Comparison of ENCODE assay signal across 9 cellular contexts in genomic region chr12:4270670-4271432, GRCh38. TPM values are rescaled to one million over a fixed set of nuclear protein-coding genes. Genes with fewer than 3 reads are reported as not detected.
DNase-seq lines count a peak whose midpoint lies in the region; ATAC-seq, FAIRE-seq and TF ChIP-seq lines count a peak whose summit lies in the region.
"Had no signal": no experiment of that assay in that cellular context is flagged by ENCODE, and none has a peak within 500 bp of the region (broad histone marks: within the 10 kb centered on the region; RNA-seq: fewer than 3 reads in every experiment).

No MANE protein-coding gene starts in this region.

- H3K79me2 ChIP-seq in GM23248 (ENCODE audit: insufficient read depth) = no peaks in the 10 kb centered on the region

- H2BK5ac ChIP-seq in mesenchymal stem cell (ENCODE audit: low read depth, low read length, poor library complexity, severe bottlenecking) = no peak overlapping the region

- peak overlapping the region in 1 of 2 experiments; percentile 30 for H3K14ac ChIP-seq in mesenchymal stem cell (ENCODE audit: low read length in 2 of 2)

- no peaks in the 10 kb centered on the region for H4K20me1 ChIP-seq in GM23248 (ENCODE audit: insufficient read depth)

- H2BK15ac ChIP-seq in mesenchymal stem cell (ENCODE audit: low read depth, poor library complexity, severe bottlenecking) = peak overlapping the region; percentile 82

- no peaks in the 10 kb centered on the region for H3K36me3 ChIP-seq in GM23248 (ENCODE audit: low read depth)
- no peaks in the 10 kb centered on the region for H3K36me3 ChIP-seq in WERI-Rb-1
- peaks cover 0 to under 1% of the 10 kb centered on the region in 2 experiments for H3K36me3 ChIP-seq in mesenchymal stem cell (ENCODE audit: control insufficient read depth in 1 of 2, insufficient read depth in 2 of 2, low read depth in 1 of 2, low read length in 2 of 2)
- H3K36me3 ChIP-seq: SJSA1 had no signal

- H3F3A ChIP-seq in GM23248 (ENCODE audit: insufficient read depth) = no peaks in the 10 kb centered on the region

- FAIRE-seq in D721Med (lab: Jason Lieb, UNC) = no peak

- H4K91ac ChIP-seq in mesenchymal stem cell (ENCODE audit: low read length) = peak overlapping the region; percentile 29

- in situ Hi-C loops in GM23248 (cut with MboI) = loop anchor here (10.0 kb wide), 1 partner anchor 376 kb away; no protein-coding TSS in a partner anchor

- no peaks in the 10 kb centered on the region for H3K27me3 Mint-ChIP-seq in stimulated activated naive CD8-positive, alpha-beta T cell treated with anti-CD3 and anti-CD28 coated beads, Interleukin-15, Interleukin-2, amounts not matched to agents 100 ng/mL and 50 ng/mL, for 24 hours

- H3K27ac Mint-ChIP-seq in stimulated activated naive CD8-positive, alpha-beta T cell treated with anti-CD3 and anti-CD28 coated beads, Interleukin-15, Interleukin-2, amounts not matched to agents 100 ng/mL and 50 ng/mL, for 24 hours = peak overlapping the region; percentile 100

- no peak overlapping the region for H3K4me2 ChIP-seq in GM23248 (ENCODE audit: unreplicated experiment)
- peak overlapping the region; percentile 91 for H3K4me2 ChIP-seq in mesenchymal stem cell (ENCODE audit: low read length, poor library complexity, severe bottlenecking)

- 0 out of 2 replicates have a peak overlapping the region, but pooled peaks have one; percentile 12 for H2AFZ ChIP-seq in GM23248
- H2AFZ ChIP-seq in mesenchymal stem cell (ENCODE audit: low read depth, low read length) = no peak overlapping the region

- H3K9ac ChIP-seq in GM23248 (no peak overlapping the region), mesenchymal stem cell (ENCODE audit: low read length) (peak overlapping the region; percentile 75)

- peak overlapping the region in 1 of 2 experiments; percentile 35 for H3K4ac ChIP-seq in mesenchymal stem cell (ENCODE audit: low read depth in 1 of 2, low read length in 2 of 2)

- H3K4me3 ChIP-seq in GM23248 (no peak overlapping the region), WERI-Rb-1 (ENCODE audit: low read depth, low read length) (peak overlapping the region; percentile 51), mesenchymal stem cell (ENCODE audit: insufficient read depth in 1 of 2, low read depth in 1 of 2, low read length in 2 of 2) (peak overlapping the region; percentile 43 to 77)
- H3K4me3 ChIP-seq: SJSA1 had no signal

- no peak for ATAC-seq in HG03521 (IDR thresholded peaks at IDR 0.05; ENCODE audit: unreplicated experiment)

- no peak overlapping the region for H3K23ac ChIP-seq in mesenchymal stem cell (ENCODE audit: low read length in 2 of 2)

- H2BK12ac ChIP-seq in mesenchymal stem cell (ENCODE audit: low read length in 2 of 2) = peak overlapping the region in 1 of 2 experiments; percentile 31

- H3K27ac ChIP-seq in GM23248 (no peak overlapping the region), WERI-Rb-1 (no peak overlapping the region), mesenchymal stem cell (ENCODE audit: low read length, poor library complexity, severe bottlenecking) (peak overlapping the region; percentile 35)
- H3K27ac ChIP-seq: SJSA1 had no signal

- H2BK120ac ChIP-seq in mesenchymal stem cell (ENCODE audit: low read depth, low read length) = peak overlapping the region; percentile 21

- no peaks in the 10 kb centered on the region for H3K9me3 Mint-ChIP-seq in stimulated activated naive CD8-positive, alpha-beta T cell treated with anti-CD3 and anti-CD28 coated beads, Interleukin-15, Interleukin-2, amounts not matched to agents 100 ng/mL and 50 ng/mL, for 24 hours

- no peak overlapping the region for H4K8ac ChIP-seq in mesenchymal stem cell (ENCODE audit: low read length)

- H3K4me1 ChIP-seq in GM23248 (ENCODE audit: insufficient read depth) (no peaks in the 10 kb centered on the region), mesenchymal stem cell (ENCODE audit: control insufficient read depth, insufficient read depth, low read depth, low read length) (peaks cover 29% of the 10 kb centered on the region)

- DNase-seq in GM23248 (peak; percentile 29), WERI-Rb-1 (no peak), dermis blood vessel endothelial cell (peak; percentile 43), mesenchymal stem cell (peak; percentile 45), D721Med (ENCODE audit: insufficient read length, low spot score) (no peak), NCI-H146 (lab: John Stamatoyannopoulos, UW) (no peak)

- peaks cover 88% of the 10 kb centered on the region for H3K27me3 ChIP-seq in GM23248 (replicated peaks; ENCODE audit: insufficient read depth)
- H3K27me3 ChIP-seq in WERI-Rb-1 (ENCODE audit: insufficient read depth, low read depth, severe bottlenecking) = peaks cover 91% of the 10 kb centered on the region
- peaks cover 41 to 78% of the 10 kb centered on the region in 2 experiments for H3K27me3 ChIP-seq in mesenchymal stem cell (ENCODE audit: control insufficient read depth in 1 of 2, insufficient read depth in 1 of 2, low read length in 2 of 2)

- peaks cover 39% of the 10 kb centered on the region for H3K4me1 Mint-ChIP-seq in stimulated activated naive CD8-positive, alpha-beta T cell treated with anti-CD3 and anti-CD28 coated beads, Interleukin-15, Interleukin-2, amounts not matched to agents 100 ng/mL and 50 ng/mL, for 24 hours (ENCODE audit: low read depth)

- peaks cover 9% of the 10 kb centered on the region for H3K79me1 ChIP-seq in mesenchymal stem cell (replicated peaks; ENCODE audit: low read length, poor library complexity, severe bottlenecking)

- H3K36me3 Mint-ChIP-seq in stimulated activated naive CD8-positive, alpha-beta T cell treated with anti-CD3 and anti-CD28 coated beads, Interleukin-15, Interleukin-2, amounts not matched to agents 100 ng/mL and 50 ng/mL, for 24 hours (ENCODE audit: low read depth) = peaks cover 14% of the 10 kb centered on the region

- no peaks in the 10 kb centered on the region for H3K9me2 ChIP-seq in GM23248 (ENCODE audit: insufficient read depth)

- WGBS in GM23248 (ENCODE audit: low coverage in 1 of 2, low lambda C conversion rate in 2 of 2, missing lambda C conversion rate in 2 of 2), 2 experiments = 2 to 3% methylated on average over 31 to 48 of the region's 48 CpGs
- 2% methylated on average over 15 of the region's 48 CpGs for WGBS in mesenchymal stem cell

- peak overlapping the region; percentile 94 for H3K4me3 Mint-ChIP-seq in stimulated activated naive CD8-positive, alpha-beta T cell treated with anti-CD3 and anti-CD28 coated beads, Interleukin-15, Interleukin-2, amounts not matched to agents 100 ng/mL and 50 ng/mL, for 24 hours

- no peak for TF ChIP-seq CTCF in WERI-Rb-1 (IDR thresholded peaks at IDR 0.05; ENCODE audit: low read depth, low read length)
- TF ChIP-seq CTCF in D721Med (IDR thresholded peaks at IDR 0.05; ENCODE audit: insufficient read depth, missing control alignments) = no peak

- H3K18ac ChIP-seq in mesenchymal stem cell (ENCODE audit: low read depth in 1 of 2, low read length in 2 of 2) = peak overlapping the region in 1 of 2 experiments; percentile 57

- no peaks in the 10 kb centered on the region for H3K9me3 ChIP-seq in GM23248 (ENCODE audit: low read depth)
- no peaks in the 10 kb centered on the region for H3K9me3 ChIP-seq in WERI-Rb-1 (ENCODE audit: severe bottlenecking)
- no peaks in the 10 kb centered on the region for H3K9me3 ChIP-seq in mesenchymal stem cell (ENCODE audit: control insufficient read depth, low read length)
- H3K9me3 ChIP-seq: SJSA1 had no signal

- no peak overlapping the region for H2AK5ac ChIP-seq in mesenchymal stem cell (ENCODE audit: low read length, severe bottlenecking)

RNA-seq across cellular contexts. Expression of gene CCND2, which starts 2.7 kb away (rescaled TPM):
- 4.2 and 4.9 TPM in 2 replicates for total RNA-seq in GM23248 (2014; rRNA removed; shearing (Covaris generic))
- polyA plus RNA-seq in GM23248 (2016; fragmentation: Nextera tagmentation; extraction: Ambion mirVana) = 2.9 TPM in 2 replicates
- total RNA-seq in dermis blood vessel endothelial cell = 111 and 140 TPM in 2 replicates
- 42.1 TPM for polyA plus RNA-seq in mesenchymal stem cell (2013, experiment 1 of 2)
- 38.2 TPM for polyA plus RNA-seq in mesenchymal stem cell (2013, experiment 2 of 2)

RNA-seq across cellular contexts. Expression of gene TIGAR, which starts 50.2 kb away (rescaled TPM):
- total RNA-seq in GM23248 (2014; rRNA removed; shearing (Covaris generic)) = 6.7 and 9.3 TPM in 2 replicates
- polyA plus RNA-seq in GM23248 (2016; fragmentation: Nextera tagmentation; extraction: Ambion mirVana) = 23.6 and 24.6 TPM in 2 replicates
- 11.2 and 19.7 TPM in 2 replicates for total RNA-seq in dermis blood vessel endothelial cell
- polyA plus RNA-seq in mesenchymal stem cell (2013, experiment 1 of 2) = 24.2 TPM
- 25.9 TPM for polyA plus RNA-seq in mesenchymal stem cell (2013, experiment 2 of 2)

Comparison
In these comparisons a context has a peak if more than half of its experiments do, and no peak if none do; other contexts are left out.
1. DNase-seq: peak in GM23248 (single experiment), dermis blood vessel endothelial cell (single experiment) and mesenchymal stem cell (single experiment); none in WERI-Rb-1 (single experiment), D721Med (single experiment) and NCI-H146 (single experiment).
2. RNA of gene CCND2, which starts 2.7 kb away (total RNA-seq): 111 to 140 TPM in dermis blood vessel endothelial cell; 4.2 to 4.9 TPM in GM23248; every median in the first group is over 10 times any median in the second.